In genomic region chr17:28948873-28949184, GRCh38 we compare ENCODE assay signal across 9 cellular contexts. TPM values are rescaled to one million over a fixed set of nuclear protein-coding genes. Genes with fewer than 3 reads are reported as not detected.
DNase-seq lines count a peak whose midpoint lies in the region; ATAC-seq and TF ChIP-seq lines count a peak whose summit lies in the region.
"Had no signal": no experiment of that assay in that cellular context is flagged by ENCODE, and none has a peak within 500 bp of the region (broad histone marks: within the 10 kb centered on the region; RNA-seq: fewer than 3 reads in every experiment).

No MANE protein-coding gene starts in this region.

- H3K27ac Mint-ChIP-seq in GM23338, result peak overlapping the region; percentile 95
- H3K27ac Mint-ChIP-seq in T-cell, result peak overlapping the region; percentile 93 to 97

- H3K9me3 Mint-ChIP-seq in GM23338 (no peaks in the 10 kb centered on the region), T-cell (no peaks in the 10 kb centered on the region)

- TF ChIP-seq EP300 in sigmoid colon (IDR thresholded peaks at IDR 0.05), result no peak

- H3K27me3 ChIP-seq in GM23338 (ENCODE audit: insufficient read depth), result no peaks in the 10 kb centered on the region
- H3K27me3 ChIP-seq in sigmoid colon, result no peaks in the 10 kb centered on the region

- 0 to 1% methylated on average over 15 of the region's 15 CpGs for WGBS in sigmoid colon, 2 donors

- no peaks in the 10 kb centered on the region for H3K9me3 ChIP-seq in sigmoid colon

- H3K27me3 Mint-ChIP-seq in GM23338 (ENCODE audit: insufficient read depth, low read depth, poor library complexity), result peaks cover 4% of the 10 kb centered on the region
- no peaks in the 10 kb centered on the region for H3K27me3 Mint-ChIP-seq in T-cell

- CTCF ChIA-PET in T-cell (lab: Charles Lee), result interaction anchor here (0.7 to 1.6 kb wide), 4 partner anchors 12 to 222 kb away, joined by 3 to 9 read pairs (median 4); partner anchors contain the start of gene SEZ6 (in 1 of the 2)

- TF ChIP-seq POLR2A in sigmoid colon (IDR thresholded peaks at IDR 0.05), result no peak

- peak overlapping the region; percentile 92 for H3K4me2 ChIP-seq in GM23338

- peak overlapping the region; percentile 97 for H3K27ac ChIP-seq in GM23338 (ENCODE audit: low read depth)
- peak overlapping the region; percentile 94 to 99 (median 98) for H3K27ac ChIP-seq in sigmoid colon

- H3K4me1 ChIP-seq in GM23338 (ENCODE audit: insufficient read depth), result peaks cover 33% of the 10 kb centered on the region
- H3K4me1 ChIP-seq in sigmoid colon, result peaks cover 0 to 60% (median 48%) of the 10 kb centered on the region in 4 donors

- H3K4me3 ChIP-seq in GM23338, result peak overlapping the region; percentile 96
- peak overlapping the region; percentile 88 for H3K4me3 ChIP-seq in fibroblast of villous mesenchyme (ENCODE audit: low read depth, low read length)
- peak overlapping the region; percentile 92 to 96 (median 95) for H3K4me3 ChIP-seq in sigmoid colon

- ATAC-seq in GM23338 (peak; percentile 4), T-cell (replicated peaks in 1 of 4) (no peak), GM18909 (IDR thresholded peaks at IDR 0.05; ENCODE audit: poor library complexity, unreplicated experiment) (no peak)

- peak overlapping the region; percentile 35; the same call in 1 of the 2 replicates for H2AFZ ChIP-seq in GM23338

- POLR2A ChIA-PET in T-cell (lab: Charles Lee), result interaction anchor here (0.6 to 3.7 kb wide), 3 partner anchors 22 to 222 kb away, joined by 5 to 20 read pairs (median 16); no protein-coding TSS in a partner anchor

- H3K36me3 ChIP-seq in GM23338 (ENCODE audit: insufficient read depth) (peaks cover 14% of the 10 kb centered on the region), sigmoid colon (no peaks in the 10 kb centered on the region)

- peaks cover 48% of the 10 kb centered on the region for H4K20me1 ChIP-seq in GM23338 (replicated peaks; ENCODE audit: insufficient read depth)

- TF ChIP-seq CTCF in GM23338 (conservative IDR thresholded peaks at IDR 0.05; ENCODE audit: low read depth in 2 of 2), result no peak
- TF ChIP-seq CTCF in fibroblast of villous mesenchyme (IDR thresholded peaks at IDR 0.05; ENCODE audit: insufficient read depth, low read depth, low read length), result no peak
- no peak for TF ChIP-seq CTCF in sigmoid colon (IDR thresholded peaks at IDR 0.05)

- H3K36me3 Mint-ChIP-seq in GM23338 (ENCODE audit: low read depth) (peaks cover 43% of the 10 kb centered on the region), T-cell (peaks cover 30% of the 10 kb centered on the region)

- H3K4me1 Mint-ChIP-seq in GM23338, result peaks cover 26% of the 10 kb centered on the region
- H3K4me1 Mint-ChIP-seq in T-cell, result peaks cover 49 to 52% (median 52%) of the 10 kb centered on the region in 3 donors

- no peaks in the 10 kb centered on the region for H3K9me2 ChIP-seq in GM23338 (ENCODE audit: insufficient read depth)

- H3K79me2 ChIP-seq in GM23338 (replicated peaks; ENCODE audit: insufficient read depth), result peaks cover 70% of the 10 kb centered on the region

- H3K4me3 Mint-ChIP-seq in GM23338 (peak overlapping the region; percentile 98), T-cell (peak overlapping the region in 2 of 3 donors; percentile 94 to 95)

- peaks cover 21% of the 10 kb centered on the region; the same call in 1 of the 2 replicates for H3F3A ChIP-seq in GM23338 (replicated peaks; ENCODE audit: low read depth)

- intact Hi-C loops in sigmoid colon (cut with DNase I), result loop anchor here (5.0 kb wide), 1 partner anchor 137 kb away; no protein-coding TSS in a partner anchor

- DNase-seq in GM23338 (ENCODE audit: low spot score) (peak; percentile 73), T-cell (no peak), fibroblast of villous mesenchyme (ENCODE audit: low read depth) (no peak), sigmoid colon (no peak), OCI-M2 (lab: John Stamatoyannopoulos, UW; ENCODE audit: unreplicated experiment) (no peak), NCI-H69 (lab: John Stamatoyannopoulos, UW) (no peak)
- DNase-seq in stimulated activated naive CD4-positive, alpha-beta T cell treated with Interleukin-2 at 50 U/mL for 16 hours (lab: John Stamatoyannopoulos, UW), result no peak

TF ChIP-seq in GM23338, 12 proteins besides CTCF, POLR2A, EP300 and RAD21:
- TF ChIP-seq NANOG (IDR thresholded peaks at IDR 0.05; ENCODE audit: borderline replicate concordance) (no peak), ZNF331 (CRISPR knock-in tag; IDR thresholded peaks at IDR 0.05; ENCODE audit: low read depth) (no peak), JUNB (IDR thresholded peaks at IDR 0.05; ENCODE audit: unreplicated experiment) (no peak)
- TF ChIP-seq, protein P1, sequence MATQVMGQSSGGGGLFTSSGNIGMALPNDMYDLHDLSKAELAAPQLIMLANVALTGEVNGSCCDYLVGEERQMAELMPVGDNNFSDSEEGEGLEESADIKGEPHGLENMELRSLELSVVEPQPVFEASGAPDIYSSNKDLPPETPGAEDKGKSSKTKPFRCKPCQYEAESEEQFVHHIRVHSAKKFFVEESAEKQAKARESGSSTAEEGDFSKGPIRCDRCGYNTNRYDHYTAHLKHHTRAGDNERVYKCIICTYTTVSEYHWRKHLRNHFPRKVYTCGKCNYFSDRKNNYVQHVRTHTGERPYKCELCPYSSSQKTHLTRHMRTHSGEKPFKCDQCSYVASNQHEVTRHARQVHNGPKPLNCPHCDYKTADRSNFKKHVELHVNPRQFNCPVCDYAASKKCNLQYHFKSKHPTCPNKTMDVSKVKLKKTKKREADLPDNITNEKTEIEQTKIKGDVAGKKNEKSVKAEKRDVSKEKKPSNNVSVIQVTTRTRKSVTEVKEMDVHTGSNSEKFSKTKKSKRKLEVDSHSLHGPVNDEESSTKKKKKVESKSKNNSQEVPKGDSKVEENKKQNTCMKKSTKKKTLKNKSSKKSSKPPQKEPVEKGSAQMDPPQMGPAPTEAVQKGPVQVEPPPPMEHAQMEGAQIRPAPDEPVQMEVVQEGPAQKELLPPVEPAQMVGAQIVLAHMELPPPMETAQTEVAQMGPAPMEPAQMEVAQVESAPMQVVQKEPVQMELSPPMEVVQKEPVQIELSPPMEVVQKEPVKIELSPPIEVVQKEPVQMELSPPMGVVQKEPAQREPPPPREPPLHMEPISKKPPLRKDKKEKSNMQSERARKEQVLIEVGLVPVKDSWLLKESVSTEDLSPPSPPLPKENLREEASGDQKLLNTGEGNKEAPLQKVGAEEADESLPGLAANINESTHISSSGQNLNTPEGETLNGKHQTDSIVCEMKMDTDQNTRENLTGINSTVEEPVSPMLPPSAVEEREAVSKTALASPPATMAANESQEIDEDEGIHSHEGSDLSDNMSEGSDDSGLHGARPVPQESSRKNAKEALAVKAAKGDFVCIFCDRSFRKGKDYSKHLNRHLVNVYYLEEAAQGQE (IDR thresholded peaks at IDR 0.05; ENCODE audit: unreplicated experiment), result no peak

RNA-seq across cellular contexts. Expression of gene PHF12, which starts 2.5 kb away (rescaled TPM):
- 41.0 and 45.4 TPM in 2 replicates for total RNA-seq in GM23338 (2014; rRNA removed; shearing (Covaris generic))
- 19.7 and 20.8 TPM in 2 replicates for polyA plus RNA-seq in GM23338 (2016; fragmentation: Nextera tagmentation; extraction: Ambion mirVana)
- total RNA-seq in T-cell, result 100 to 1,000 TPM; 121 to 176 (median 123) TPM
- total RNA-seq in fibroblast of villous mesenchyme, result 22.5 and 23.2 TPM in 2 replicates
- 10 to 100 TPM; 39.1 to 54.3 (median 45.2) TPM for total RNA-seq in sigmoid colon
- 10 to 100 TPM in 2 of 3 donors, 1 to 10 TPM in 1; 6.9 to 24.7 (median 13.8) TPM for polyA plus RNA-seq in sigmoid colon

RNA-seq across cellular contexts. Expression of gene DHRS13, which starts 46.0 kb away (rescaled TPM):
- total RNA-seq in GM23338 (2014; rRNA removed; shearing (Covaris generic)), result 31.3 and 34.2 TPM in 2 replicates
- 5.4 and 7.0 TPM in 2 replicates for polyA plus RNA-seq in GM23338 (2016; fragmentation: Nextera tagmentation; extraction: Ambion mirVana)
- 10 to 100 TPM; 23.1 to 44.9 (median 39.7) TPM for total RNA-seq in T-cell
- 2.6 and 3.5 TPM in 2 replicates for total RNA-seq in fibroblast of villous mesenchyme
- total RNA-seq in sigmoid colon, result 1 to 10 TPM; 3.2 to 8.4 (median 3.9) TPM
- polyA plus RNA-seq in sigmoid colon, result 10 to 100 TPM in 1 of 3 donors, 1 to 10 TPM in 2; 2.1 to 15.0 (median 3.0) TPM

RNA-seq across cellular contexts. Expression of gene FLOT2, which starts 51.3 kb away (rescaled TPM):
- 66.1 and 66.3 TPM in 2 replicates for total RNA-seq in GM23338 (2014; rRNA removed; shearing (Covaris generic))
- polyA plus RNA-seq in GM23338 (2016; fragmentation: Nextera tagmentation; extraction: Ambion mirVana), result 49.8 and 51.0 TPM in 2 replicates
- total RNA-seq in T-cell, result 100 to 1,000 TPM; 138 to 256 (median 235) TPM
- 39.6 and 43.6 TPM in 2 replicates for total RNA-seq in fibroblast of villous mesenchyme
- 10 to 100 TPM; 38.5 to 72.5 (median 52.4) TPM for total RNA-seq in sigmoid colon
- polyA plus RNA-seq in sigmoid colon, result 10 to 100 TPM; 27.3 to 91.8 (median 36.6) TPM

RNA-seq across cellular contexts. Expression of gene SEZ6, which starts 57.0 kb away (rescaled TPM):
- 3.1 and 6.5 TPM in 2 replicates for total RNA-seq in GM23338 (2014; rRNA removed; shearing (Covaris generic))
- polyA plus RNA-seq in GM23338 (2016; fragmentation: Nextera tagmentation; extraction: Ambion mirVana), result 1.0 TPM in 2 replicates
- 1 to 10 TPM in 1 of 5 donors, under 1 TPM in 1, not detected in 3; 0.49 to 1.6 TPM for total RNA-seq in T-cell
- total RNA-seq in fibroblast of villous mesenchyme, result not detected in 2 replicates
- total RNA-seq in sigmoid colon, result under 1 TPM in 3 of 4 donors, not detected in 1; 0.36 to 0.99 (median 0.41) TPM
- polyA plus RNA-seq in sigmoid colon, result under 1 TPM in 1 of 3 donors, not detected in 2; 0.67 TPM
- total RNA-seq: RPMI7951 had no signal
